In the genomic region with DNA sequence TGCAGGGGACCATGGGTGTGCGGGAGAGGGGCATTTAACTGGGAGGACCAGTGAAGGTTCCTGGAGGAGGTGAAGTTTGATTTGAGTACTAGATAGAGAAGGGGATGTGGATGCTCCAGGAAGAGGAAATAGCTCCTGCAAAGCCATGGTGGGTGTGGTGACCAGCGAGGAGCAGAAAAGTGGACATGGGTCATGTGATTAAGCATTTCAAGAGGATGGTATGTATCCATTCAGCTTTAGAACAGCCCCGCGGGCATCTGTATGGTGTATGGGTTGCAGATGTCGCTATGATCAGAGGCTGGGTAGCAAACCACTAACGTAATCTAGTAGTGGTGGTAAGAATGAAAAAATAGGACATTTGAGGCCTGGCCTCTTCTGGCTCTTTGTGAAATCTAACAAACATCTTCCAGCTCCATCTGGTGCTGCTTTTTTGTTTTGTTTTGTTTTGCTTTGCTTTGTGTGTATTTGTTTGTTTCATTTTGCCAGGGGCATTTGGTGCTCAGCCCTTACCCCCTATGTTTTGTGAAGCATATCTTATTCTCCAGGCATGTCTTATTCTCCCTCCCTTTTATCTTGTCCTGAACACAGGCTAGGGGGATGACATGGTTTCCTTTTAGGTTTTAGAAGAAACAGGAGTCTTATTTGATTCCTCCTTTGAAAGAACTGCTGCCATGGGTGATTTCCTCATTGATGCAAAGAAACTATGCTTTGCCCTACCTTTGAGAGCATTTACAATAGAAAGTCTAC, we compare ENCODE assay signal across 26 cellular contexts.
DNase-seq lines count a peak whose midpoint lies in the region; ATAC-seq and TF ChIP-seq lines count a peak whose summit lies in the region.
"Had no signal": no experiment of that assay in that cellular context is flagged by ENCODE, and none has a peak within 500 bp of the region (broad histone marks: within the 10 kb centered on the region; RNA-seq: fewer than 3 reads in every experiment).

No MANE protein-coding gene starts in this region.

- no peak for TF ChIP-seq CTCF in AG10803 (conservative IDR thresholded peaks at IDR 0.05; ENCODE audit: low read length)
- TF ChIP-seq CTCF in esophagus muscularis mucosa (IDR thresholded peaks at IDR 0.05) = no peak

- H2BK12ac ChIP-seq in neuronal stem cell (ENCODE audit: low read length) = no peak overlapping the region

- no peak overlapping the region for H2BK15ac ChIP-seq in neuronal stem cell (ENCODE audit: low read length)

- H3K9ac ChIP-seq in neuronal stem cell (ENCODE audit: low read depth, low read length, poor library complexity) = no peak overlapping the region
- H3K9ac ChIP-seq: BLaER1 treated with 17β-estradiol and CSF1 and Interleukin-3, amounts not matched to agents 10 nM and 100 nM; KMS-11; SK-N-SH had no signal

- H3K4me2 ChIP-seq in neuronal stem cell (ENCODE audit: insufficient read depth, low read length, poor library complexity, severe bottlenecking) = no peak overlapping the region
- H3K4me2 ChIP-seq: BLaER1 treated with 17β-estradiol and CSF1 and Interleukin-3, amounts not matched to agents 10 nM and 100 nM; KMS-11; SK-N-SH had no signal

- no peak overlapping the region for H3K4ac ChIP-seq in neuronal stem cell (ENCODE audit: low read length)

- H3K14ac ChIP-seq in neuronal stem cell (ENCODE audit: low read length) = no peak overlapping the region

- no peaks in the 10 kb centered on the region for H3K79me1 ChIP-seq in neuronal stem cell (ENCODE audit: low read depth, low read length)

- H3K27me3 ChIP-seq in esophagus muscularis mucosa = no peaks in the 10 kb centered on the region
- H3K27me3 ChIP-seq in neuronal stem cell (ENCODE audit: control insufficient read depth in 3 of 3, insufficient read depth in 3 of 3, low read depth in 1 of 3, low read length in 3 of 3) = no peaks in the 10 kb centered on the region
- H3K27me3 ChIP-seq: BLaER1 treated with 17β-estradiol and CSF1 and Interleukin-3, amounts not matched to agents 10 nM and 100 nM had no signal

- DNase-seq in AG10803 (ENCODE audit: low read depth) (peak; percentile 44), OCI-M1 (lab: John Stamatoyannopoulos, UW) (peak; percentile 68), esophagus muscularis mucosa (ENCODE audit: extremely low spot score) (peak; percentile 64), neuronal stem cell (ENCODE audit: low spot score) (no peak), NK-92 (lab: John Stamatoyannopoulos, UW; ENCODE audit: unreplicated experiment) (no peak), left lobe of liver (ENCODE audit: low spot score) (no peak)
- DNase-seq in activated CD4-positive, CD25-positive, alpha-beta regulatory T cell treated with anti-CD3 and anti-CD28 coated beads, Interleukin-2, amount 50 U/mL, for 72 hours = no peak
- DNase-seq: AML-193; CD4-positive, alpha-beta T cell; COR-L47; DMS53; GDM1; IMR-90; NCI-H1048; NCI-H1417; NCI-H1694; NCI-H2029 treated with DMSO at 0.1 percent for 48 hours; NCI-H226; NCI-H510A; NCI-H69; PC-3; SK-N-SH had no signal

- no peak for TF ChIP-seq POLR2A in esophagus muscularis mucosa (IDR thresholded peaks at IDR 0.05; ENCODE audit: low read depth)

- no peaks in the 10 kb centered on the region for H3K4me1 ChIP-seq in esophagus muscularis mucosa
- no peaks in the 10 kb centered on the region for H3K4me1 ChIP-seq in neuronal stem cell (ENCODE audit: control insufficient read depth in 2 of 2, insufficient read depth in 1 of 2, low read depth in 1 of 2, low read length in 2 of 2)
- H3K4me1 ChIP-seq: BLaER1 treated with 17β-estradiol and CSF1 and Interleukin-3, amounts not matched to agents 10 nM and 100 nM had no signal

- TF ChIP-seq EP300 in esophagus muscularis mucosa (IDR thresholded peaks at IDR 0.05) = no peak

- no peak overlapping the region for H3K27ac ChIP-seq in esophagus muscularis mucosa (replicated peaks in 1 of 4)
- H3K27ac ChIP-seq in neuronal stem cell (replicated peaks; ENCODE audit: low read length) = no peak overlapping the region
- H3K27ac ChIP-seq: BLaER1 treated with 17β-estradiol and CSF1 and Interleukin-3, amounts not matched to agents 10 nM and 100 nM; KMS-11 had no signal

- no peak overlapping the region for H4K8ac ChIP-seq in neuronal stem cell (ENCODE audit: low read depth, low read length)

- no peak for ATAC-seq in left lobe of liver
- ATAC-seq: GM12878, HCT116, PC-3 had no signal

- H2BK5ac ChIP-seq in neuronal stem cell (ENCODE audit: low read length) = no peak overlapping the region

- H2AK5ac ChIP-seq in neuronal stem cell (ENCODE audit: low read depth, low read length) = no peak overlapping the region

- H2AFZ ChIP-seq in neuronal stem cell (ENCODE audit: low read length) = peak overlapping the region; percentile 6

- H3K9me3 ChIP-seq in esophagus muscularis mucosa = no peaks in the 10 kb centered on the region
- H3K9me3 ChIP-seq in neuronal stem cell (replicated peaks in 1 of 2; ENCODE audit: control insufficient read depth in 2 of 2, insufficient read depth in 1 of 2, low read depth in 1 of 2, low read length in 2 of 2) = no peaks in the 10 kb centered on the region
- H3K9me3 ChIP-seq: BLaER1 treated with 17β-estradiol and CSF1 and Interleukin-3, amounts not matched to agents 10 nM and 100 nM; SK-N-SH had no signal

- H4K91ac ChIP-seq in neuronal stem cell (ENCODE audit: low read depth, low read length, poor library complexity) = no peak overlapping the region

- no peaks in the 10 kb centered on the region for H3K36me3 ChIP-seq in esophagus muscularis mucosa
- no peaks in the 10 kb centered on the region for H3K36me3 ChIP-seq in neuronal stem cell (replicated peaks in 1 of 2; ENCODE audit: control insufficient read depth in 2 of 2, insufficient read depth in 2 of 2, low read length in 2 of 2)
- H3K36me3 ChIP-seq: BLaER1 treated with 17β-estradiol and CSF1 and Interleukin-3, amounts not matched to agents 10 nM and 100 nM had no signal

- intact Hi-C loops in esophagus muscularis mucosa (cut with DNase I) = no loop called here

- H3K23ac ChIP-seq in neuronal stem cell (ENCODE audit: low read depth, low read length, poor library complexity) = no peak overlapping the region

- H2BK120ac ChIP-seq in neuronal stem cell (ENCODE audit: low read depth, low read length) = no peak overlapping the region

- H3K18ac ChIP-seq in neuronal stem cell (ENCODE audit: low read length) = no peak overlapping the region

- no peak overlapping the region for H3K4me3 ChIP-seq in AG10803 (ENCODE audit: low read length)
- H3K4me3 ChIP-seq in esophagus muscularis mucosa = no peak overlapping the region
- no peak overlapping the region for H3K4me3 ChIP-seq in neuronal stem cell (ENCODE audit: low read length in 2 of 2)
- H3K4me3 ChIP-seq: BLaER1 treated with 17β-estradiol and CSF1 and Interleukin-3, amounts not matched to agents 10 nM and 100 nM; GM12878 had no signal

- WGBS in esophagus muscularis mucosa = 88% methylated on average over 6 of the region's 6 CpGs
- no CpG with 5 or more reads among the region's 6 CpGs for WGBS in neuronal stem cell (ENCODE audit: extremely low coverage in 2 of 2, insufficient read length in 2 of 2, insufficient replicate concordance in 1 of 2), 2 donors

Comparison
In these comparisons a context has a peak if more than half of its experiments do, and no peak if none do; other contexts are left out.
1. DNase-seq: peak in AG10803 (single experiment), OCI-M1 (single experiment) and esophagus muscularis mucosa (single experiment); none in neuronal stem cell (single experiment), NK-92 (single experiment), left lobe of liver (single experiment) and activated CD4-positive, CD25-positive, alpha-beta regulatory T cell treated with anti-CD3 and anti-CD28 coated beads, Interleukin-2, amount 50 U/mL, for 72 hours (single experiment).